ENCODE assay signal across 9 cellular contexts in genomic region chr3:197953325-197953724, GRCh38. TPM values are rescaled to one million over a fixed set of nuclear protein-coding genes. Genes with fewer than 3 reads are reported as not detected.
A peak's percentile ranks its signal among the peaks of the same experiment; 100 is the strongest.
DNase-seq lines count a peak whose midpoint lies in the region; ATAC-seq and TF ChIP-seq lines count a peak whose summit lies in the region.
"Had no signal": no experiment of that assay in that cellular context is flagged by ENCODE, and none has a peak within 500 bp of the region (broad histone marks: within the 10 kb centered on the region; RNA-seq: fewer than 3 reads in every experiment).

No MANE protein-coding gene starts in this region.

- H3K27me3 ChIP-seq in CD8-positive, alpha-beta T cell (ENCODE audit: insufficient read depth, low read length): no peaks in the 10 kb centered on the region
- H3K27me3 ChIP-seq in HUES48 (ENCODE audit: control insufficient read depth, insufficient read depth, low read length) (no peaks in the 10 kb centered on the region), lower lobe of right lung (ENCODE audit: low read depth) (no peaks in the 10 kb centered on the region)

- H3K9me3 ChIP-seq in CD8-positive, alpha-beta T cell (ENCODE audit: low read length): no peaks in the 10 kb centered on the region
- no peaks in the 10 kb centered on the region for H3K9me3 ChIP-seq in HUES48 (ENCODE audit: control insufficient read depth, insufficient read depth, low read length)
- H3K9me3 ChIP-seq in lower lobe of right lung: no peaks in the 10 kb centered on the region

- H3K36me3 ChIP-seq in CD8-positive, alpha-beta T cell (ENCODE audit: insufficient read depth, low read length): peaks cover 42% of the 10 kb centered on the region
- peaks cover 58% of the 10 kb centered on the region for H3K36me3 ChIP-seq in HUES48 (ENCODE audit: control insufficient read depth, insufficient read depth, low read length)
- H3K36me3 ChIP-seq in lower lobe of right lung: peaks cover 65% of the 10 kb centered on the region

- peak overlapping the region; percentile 58 for H3K4me3 Mint-ChIP-seq in CD8-positive, alpha-beta T cell
- peak overlapping the region; percentile 51 for H3K4me3 Mint-ChIP-seq in activated naive CD8-positive, alpha-beta T cell treated with anti-CD3 and anti-CD28 coated beads, Interleukin-2, amount 10 ng/mL, durations not matched to agents 7 days and 5 days
- peak overlapping the region; percentile 52 for H3K4me3 Mint-ChIP-seq in natural killer cell

- CTCF ChIA-PET in CD8-positive, alpha-beta T cell (lab: Charles Lee): interaction anchor here (1.9 kb wide), 1 partner anchor 10 kb away, joined by 4 read pairs; no protein-coding TSS in a partner anchor

- TF ChIP-seq CTCF in CD8-positive, alpha-beta T cell (IDR thresholded peaks at IDR 0.05): no peak
- TF ChIP-seq CTCF in natural killer cell (IDR thresholded peaks at IDR 0.05) (no peak), lower lobe of right lung (IDR thresholded peaks at IDR 0.05) (no peak)

- no peak overlapping the region for H3K9ac ChIP-seq in HUES48 (ENCODE audit: low read depth, low read length)

- POLR2A ChIA-PET in CD8-positive, alpha-beta T cell (lab: Charles Lee): no interaction called here
- POLR2A ChIA-PET in activated naive CD8-positive, alpha-beta T cell treated with anti-CD3 and anti-CD28 coated beads, Interleukin-2, amount 10 ng/mL, durations not matched to agents 7 days and 5 days (lab: Charles Lee): interaction anchor here (0.6 to 0.7 kb wide), 2 partner anchors 8 to 238 kb away, joined by 3 to 4 read pairs; no protein-coding TSS in a partner anchor

- no peak for ATAC-seq in CD8-positive, alpha-beta T cell
- peak; percentile 20 for ATAC-seq in activated naive CD8-positive, alpha-beta T cell treated with anti-CD3 and anti-CD28 coated beads, Interleukin-2, amount 10 ng/mL, durations not matched to agents 7 days and 5 days (ENCODE audit: low read depth)
- ATAC-seq in natural killer cell: no peak
- no peak for ATAC-seq in HG03097 (IDR thresholded peaks at IDR 0.05; ENCODE audit: low FRiP score, unreplicated experiment)
- no peak for ATAC-seq in lower lobe of right lung
- ATAC-seq: activated CD4-positive, CD25-positive, alpha-beta regulatory T cell treated with anti-CD3 and anti-CD28 coated beads, Interleukin-2, amount 50 U/mL, for 24 hours had no signal

- H3K27ac ChIP-seq in CD8-positive, alpha-beta T cell (ENCODE audit: low read depth, low read length): no peak overlapping the region
- H3K27ac ChIP-seq in HUES48 (ENCODE audit: low read depth, low read length) (peak overlapping the region; percentile 53), lower lobe of right lung (no peak overlapping the region)

- peaks cover 61% of the 10 kb centered on the region for H3K4me1 Mint-ChIP-seq in CD8-positive, alpha-beta T cell (ENCODE audit: low read depth)
- H3K4me1 Mint-ChIP-seq in activated naive CD8-positive, alpha-beta T cell treated with anti-CD3 and anti-CD28 coated beads, Interleukin-2, amount 10 ng/mL, durations not matched to agents 7 days and 5 days: peaks cover 52% of the 10 kb centered on the region
- peaks cover 37 to 52% of the 10 kb centered on the region in 2 donors for H3K4me1 Mint-ChIP-seq in natural killer cell

- H3K4me3 ChIP-seq in CD8-positive, alpha-beta T cell (ENCODE audit: low read depth, low read length): no peak overlapping the region
- H3K4me3 ChIP-seq in HUES48 (ENCODE audit: low read depth, low read length) (no peak overlapping the region), lower lobe of right lung (no peak overlapping the region)

- H3K27me3 Mint-ChIP-seq in CD8-positive, alpha-beta T cell (ENCODE audit: low read depth): no peaks in the 10 kb centered on the region
- no peaks in the 10 kb centered on the region for H3K27me3 Mint-ChIP-seq in activated naive CD8-positive, alpha-beta T cell treated with anti-CD3 and anti-CD28 coated beads, Interleukin-2, amount 10 ng/mL, durations not matched to agents 7 days and 5 days
- H3K27me3 Mint-ChIP-seq in natural killer cell (ENCODE audit: low read depth in 2 of 2): no peaks in the 10 kb centered on the region

- intact Hi-C loops in CD8-positive, alpha-beta T cell (cut with DNase I, micrococcal nuclease): loop anchor here in 1 of 2 experiments (5.0 kb wide), 1 partner anchor 206 kb away; the partner anchor contains the start of gene FYTTD1
- intact Hi-C loops in natural killer cell (cut with micrococcal nuclease): no loop called here
- intact Hi-C loops in lower lobe of right lung (cut with DNase I): no loop called here

- H3K4me1 ChIP-seq in CD8-positive, alpha-beta T cell (ENCODE audit: insufficient read depth, low read length): peaks cover 39% of the 10 kb centered on the region
- H3K4me1 ChIP-seq in HUES48 (ENCODE audit: control insufficient read depth, insufficient read depth, low read length) (peaks cover 4% of the 10 kb centered on the region; the same call in 1 of the 2 replicates), lower lobe of right lung (peaks cover 56% of the 10 kb centered on the region)

- DNase-seq in CD8-positive, alpha-beta T cell: no peak
- DNase-seq in activated naive CD8-positive, alpha-beta T cell treated with anti-CD3 and anti-CD28 coated beads, Interleukin-2, amount 10 ng/mL, durations not matched to agents 7 days and 5 days: no peak
- DNase-seq in natural killer cell: no peak
- DNase-seq in NCI-H226: no peak
- DNase-seq in lower lobe of right lung: no peak
- DNase-seq: GDM1 had no signal

- no peaks in the 10 kb centered on the region for H3K9me3 Mint-ChIP-seq in CD8-positive, alpha-beta T cell
- H3K9me3 Mint-ChIP-seq in activated naive CD8-positive, alpha-beta T cell treated with anti-CD3 and anti-CD28 coated beads, Interleukin-2, amount 10 ng/mL, durations not matched to agents 7 days and 5 days: no peaks in the 10 kb centered on the region
- no peaks in the 10 kb centered on the region for H3K9me3 Mint-ChIP-seq in natural killer cell

- peak overlapping the region; percentile 74 for H3K27ac Mint-ChIP-seq in CD8-positive, alpha-beta T cell
- peak overlapping the region; percentile 77 for H3K27ac Mint-ChIP-seq in activated naive CD8-positive, alpha-beta T cell treated with anti-CD3 and anti-CD28 coated beads, Interleukin-2, amount 10 ng/mL, durations not matched to agents 7 days and 5 days
- peak overlapping the region; percentile 68 to 77 for H3K27ac Mint-ChIP-seq in natural killer cell

- H3K36me3 Mint-ChIP-seq in CD8-positive, alpha-beta T cell: peaks cover 75% of the 10 kb centered on the region
- peaks cover 48% of the 10 kb centered on the region for H3K36me3 Mint-ChIP-seq in activated naive CD8-positive, alpha-beta T cell treated with anti-CD3 and anti-CD28 coated beads, Interleukin-2, amount 10 ng/mL, durations not matched to agents 7 days and 5 days
- H3K36me3 Mint-ChIP-seq in natural killer cell: peaks cover 15% of the 10 kb centered on the region

RNA-seq across cellular contexts. Expression of gene RPL35A, which starts 3.3 kb away (rescaled TPM):
- 1,000 to 10,000 TPM; 2,004 to 2,100 TPM for total RNA-seq in CD8-positive, alpha-beta T cell
- total RNA-seq in activated naive CD8-positive, alpha-beta T cell treated with anti-CD3 and anti-CD28 coated beads, Interleukin-2, amount 10 ng/mL, durations not matched to agents 7 days and 5 days: 1,000 to 10,000 TPM; 1,037 to 1,049 TPM
- total RNA-seq in natural killer cell (100 to 1,000 TPM; 693 to 869 (median 848) TPM), lower lobe of right lung (692 TPM)

RNA-seq across cellular contexts. Expression of gene LMLN, which starts 6.7 kb away (rescaled TPM):
- 1 to 10 TPM; 4.4 to 6.4 TPM for total RNA-seq in CD8-positive, alpha-beta T cell
- total RNA-seq in activated naive CD8-positive, alpha-beta T cell treated with anti-CD3 and anti-CD28 coated beads, Interleukin-2, amount 10 ng/mL, durations not matched to agents 7 days and 5 days: 1 to 10 TPM; 7.9 to 8.2 TPM
- 1 to 10 TPM; 2.3 to 4.5 (median 4.0) TPM for total RNA-seq in natural killer cell
- 12.3 TPM for total RNA-seq in lower lobe of right lung
